In genomic region chr5:180353963-180354574, GRCh38 we compare ENCODE assay signal across 8 cellular contexts. TPM values are rescaled to one million over a fixed set of nuclear protein-coding genes. Genes with fewer than 3 reads are reported as not detected.
DNase-seq lines count a peak whose midpoint lies in the region; ATAC-seq and TF ChIP-seq lines count a peak whose summit lies in the region.

No MANE protein-coding gene starts in this region.

- H3K9me3 Mint-ChIP-seq in activated naive CD8-positive, alpha-beta T cell treated with anti-CD3 and anti-CD28 coated beads, Interleukin-2, amount 50 U/mL, for 24 hours = no peaks in the 10 kb centered on the region

- no peaks in the 10 kb centered on the region for H3K36me3 Mint-ChIP-seq in activated naive CD8-positive, alpha-beta T cell treated with anti-CD3 and anti-CD28 coated beads, Interleukin-2, amount 50 U/mL, for 24 hours (ENCODE audit: low read depth)

- H3K4me3 ChIP-seq in HUES48 (ENCODE audit: low read depth, low read length) (peak overlapping the region; percentile 90), iPS-20b (ENCODE audit: low read length) (peak overlapping the region; percentile 82), spleen (peak overlapping the region; percentile 57 to 89 (median 70))

- H3K27ac ChIP-seq in HUES48 (ENCODE audit: low read depth, low read length) = no peak overlapping the region
- H3K27ac ChIP-seq in iPS-20b (ENCODE audit: low read length) = no peak overlapping the region
- peak overlapping the region in 2 of 8 donors; percentile 40 to 52 for H3K27ac ChIP-seq in spleen

- no peak for TF ChIP-seq POLR2A in spleen (IDR thresholded peaks at IDR 0.05)

- H3K36me3 ChIP-seq in HUES48 (ENCODE audit: control insufficient read depth, insufficient read depth, low read length) (peaks cover 15% of the 10 kb centered on the region), iPS-20b (ENCODE audit: insufficient read depth, low read depth, low read length) (peaks cover 9% of the 10 kb centered on the region; the same call in 1 of the 2 replicates), spleen (no peaks in the 10 kb centered on the region)

- H3K4me3 Mint-ChIP-seq in activated naive CD8-positive, alpha-beta T cell treated with anti-CD3 and anti-CD28 coated beads, Interleukin-2, amount 50 U/mL, for 24 hours = peak overlapping the region; percentile 64

- H3K27me3 Mint-ChIP-seq in activated naive CD8-positive, alpha-beta T cell treated with anti-CD3 and anti-CD28 coated beads, Interleukin-2, amount 50 U/mL, for 24 hours = peaks cover 50% of the 10 kb centered on the region

- H3K9me3 ChIP-seq in HUES48 (ENCODE audit: control insufficient read depth, insufficient read depth, low read length) (no peaks in the 10 kb centered on the region), iPS-20b (ENCODE audit: insufficient read depth, low read depth, low read length) (no peaks in the 10 kb centered on the region), spleen (peaks cover 0 to 8% (median 0%) of the 10 kb centered on the region in 8 donors)

- H3K9ac ChIP-seq in HUES48 (ENCODE audit: low read depth, low read length) (no peak overlapping the region), iPS-20b (ENCODE audit: low read depth, low read length) (no peak overlapping the region; the same call in 1 of the 2 replicates)

- ATAC-seq in activated naive CD8-positive, alpha-beta T cell treated with anti-CD3 and anti-CD28 coated beads, Interleukin-2, amount 50 U/mL, for 24 hours = no peak

- H3K27ac Mint-ChIP-seq in activated naive CD8-positive, alpha-beta T cell treated with anti-CD3 and anti-CD28 coated beads, Interleukin-2, amount 50 U/mL, for 24 hours = no peak overlapping the region

- H3K27me3 ChIP-seq in HUES48 (ENCODE audit: control insufficient read depth, insufficient read depth, low read length) (peaks cover 28% of the 10 kb centered on the region), iPS-20b (ENCODE audit: insufficient read depth, low read length) (peaks cover 32% of the 10 kb centered on the region), spleen (replicated peaks in 1 of 7) (peaks cover 3 to 79% (median 41%) of the 10 kb centered on the region in 7 donors)

- no peak for TF ChIP-seq CTCF in spleen (IDR thresholded peaks at IDR 0.05 in 8 of 11, conservative IDR thresholded peaks at IDR 0.05 in 3 of 11)

- H3K4me1 Mint-ChIP-seq in activated naive CD8-positive, alpha-beta T cell treated with anti-CD3 and anti-CD28 coated beads, Interleukin-2, amount 50 U/mL, for 24 hours = peaks cover 6% of the 10 kb centered on the region

- no peak for DNase-seq in activated naive CD8-positive, alpha-beta T cell treated with anti-CD3 and anti-CD28 coated beads, Interleukin-2, amount 50 U/mL, for 24 hours
- DNase-seq in spleen = no peak
- no peak for DNase-seq in putamen (ENCODE audit: low spot score)
- DNase-seq in NCI-H1436 treated with DMSO at 0.1 percent for 48 hours (lab: John Stamatoyannopoulos, UW) = no peak
- DNase-seq in NOMO-1 treated with dmso at 0.1 percent for 144 hours (lab: John Stamatoyannopoulos, UW; ENCODE audit: unreplicated experiment) = no peak
- DNase-seq in NCI-H748 (lab: John Stamatoyannopoulos, UW; ENCODE audit: unreplicated experiment) = no peak

- H3K4me1 ChIP-seq in HUES48 (ENCODE audit: control insufficient read depth, insufficient read depth, low read length) (peaks cover 32% of the 10 kb centered on the region), iPS-20b (ENCODE audit: insufficient read depth, low read length) (peaks cover 27% of the 10 kb centered on the region), spleen (peaks cover 7 to 31% (median 21%) of the 10 kb centered on the region in 6 donors)

- intact Hi-C loops in spleen (cut with DNase I; ENCODE audit: low total_unique reads) = no loop called here

- 4 to 6% (median 5%) methylated on average over 39 to 42 of the region's 42 CpGs for WGBS in spleen, 5 donors

RNA-seq across cellular contexts. Expression of gene GFPT2, which starts 0.9 kb away (rescaled TPM):
- 1 to 10 TPM; 1.2 to 4.7 (median 2.0) TPM for total RNA-seq in spleen
- polyA plus RNA-seq in spleen = 1 to 10 TPM; 1.2 to 1.5 (median 1.5) TPM
